In genomic region chr4:73692284-73692683, GRCh38 we compare ENCODE assay signal across 22 cellular contexts. TPM values are rescaled to one million over a fixed set of nuclear protein-coding genes. Genes with fewer than 3 reads are reported as not detected.
"Had no signal": no experiment of that assay in that cellular context is flagged by ENCODE, and none has a peak within 500 bp of the region (broad histone marks: within the 10 kb centered on the region; RNA-seq: fewer than 3 reads in every experiment).

No MANE protein-coding gene starts in this region.

- H3K4me3 ChIP-seq: colonic mucosa, lung, thyroid gland had no signal

- H3K9me3 Mint-ChIP-seq: activated T-helper 2 cell treated with anti-CD3 and anti-CD28 coated beads, Interferon-gamma antibody, Interleukin-2, Interleukin-4, amounts not matched to agents 10 μg/mL and 5 μg/mL and 100 μg/mL, durations not matched to agents 14 hours and 24 hours and 36 hours had no signal

- H3K27ac Mint-ChIP-seq: activated CD4-positive, alpha-beta T cell treated with anti-CD3 and anti-CD28 coated beads, Interleukin-2, amount 10 ng/mL, durations not matched to agents 7 days and 5 days; activated CD8-positive, alpha-beta T cell treated with anti-CD3 and anti-CD28 coated beads, Interleukin-2, amount 10 ng/mL, durations not matched to agents 7 days and 5 days; activated naive CD4-positive, alpha-beta T cell treated with anti-CD3 and anti-CD28 coated beads for 36 hours; activated T-cell treated with anti-CD3 and anti-CD28 coated beads, Interleukin-2, amount 50 U/mL, for 24 hours; activated T-helper 2 cell treated with anti-CD3 and anti-CD28 coated beads, Interferon-gamma antibody, Interleukin-2, Interleukin-4, amounts not matched to agents 10 μg/mL and 5 μg/mL and 100 μg/mL, durations not matched to agents 14 hours and 24 hours and 36 hours; brain; nephron had no signal

- H3K27me3 ChIP-seq: colonic mucosa, thyroid gland had no signal

- ATAC-seq: activated CD4-positive, CD25-positive, alpha-beta regulatory T cell treated with anti-CD3 and anti-CD28 coated beads, Interleukin-2, amount 50 U/mL, for 24 hours; activated CD8-positive, alpha-beta T cell treated with anti-CD3 and anti-CD28 coated beads, Interleukin-2, amount 10 ng/mL, durations not matched to agents 7 days and 5 days; left colon had no signal

- H3K36me3 Mint-ChIP-seq: brain had no signal

- H3K27me3 Mint-ChIP-seq: activated T-cell treated with anti-CD3 and anti-CD28 coated beads, Interleukin-2, amount 50 U/mL, for 24 hours; brain; central memory CD8-positive, alpha-beta T cell had no signal

- H3K4me1 Mint-ChIP-seq: activated CD4-positive, alpha-beta T cell treated with anti-CD3 and anti-CD28 coated beads, Interleukin-2, amount 10 ng/mL, durations not matched to agents 7 days and 5 days; brain; central memory CD8-positive, alpha-beta T cell; nephron had no signal

- H3K36me3 ChIP-seq: colonic mucosa, thyroid gland had no signal

- H3K4me3 Mint-ChIP-seq: activated CD4-positive, alpha-beta T cell treated with anti-CD3 and anti-CD28 coated beads, Interleukin-2, amount 10 ng/mL, durations not matched to agents 7 days and 5 days; activated CD8-positive, alpha-beta T cell treated with anti-CD3 and anti-CD28 coated beads, Interleukin-2, amount 10 ng/mL, durations not matched to agents 7 days and 5 days; activated naive CD4-positive, alpha-beta T cell treated with anti-CD3 and anti-CD28 coated beads for 36 hours; activated T-cell treated with anti-CD3 and anti-CD28 coated beads, Interleukin-2, amount 50 U/mL, for 24 hours; brain; central memory CD8-positive, alpha-beta T cell; nephron had no signal

- DNase-seq: activated CD4-positive, alpha-beta T cell treated with anti-CD3 and anti-CD28 coated beads, Interleukin-2, amount 10 ng/mL, durations not matched to agents 7 days and 5 days; activated CD8-positive, alpha-beta T cell treated with anti-CD3 and anti-CD28 coated beads, Interleukin-2, amount 10 ng/mL, durations not matched to agents 7 days and 5 days; activated naive CD4-positive, alpha-beta T cell treated with anti-CD3 and anti-CD28 coated beads for 36 hours; activated T-cell treated with anti-CD3 and anti-CD28 coated beads, Interleukin-2, amount 50 U/mL, for 24 hours; anterior cingulate cortex; colonic mucosa; left colon; midbrain; nucleus accumbens; posterior cingulate gyrus; retina; stimulated activated CD4-positive, alpha-beta T cell treated with anti-CD3 and anti-CD28 coated beads, Interleukin-12 subunit alpha, Interleukin-12 subunit beta, amount 100 ng/mL, for 4 hours; stimulated activated CD4-positive, alpha-beta T cell treated with anti-CD3 and anti-CD28 coated beads, Interleukin-1b, Interleukin-23, amount 100 ng/mL, for 48 hours; stimulated activated CD8-positive, alpha-beta memory T cell treated with anti-CD3 and anti-CD28 coated beads, Interleukin-4, amount 100 ng/mL, for 48 hours; stimulated activated naive CD4-positive, alpha-beta T cell treated with Interleukin-2 at 50 U/mL for 16 hours; thyroid gland had no signal

- H3K4me1 ChIP-seq: colonic mucosa had no signal

- H3K9me3 ChIP-seq: colonic mucosa, thyroid gland had no signal

- H3K27ac ChIP-seq: colonic mucosa, thyroid gland had no signal

RNA-seq across cellular contexts. Expression of gene CXCL8, which starts 48.1 kb away (rescaled TPM):
- total RNA-seq: activated CD8-positive, alpha-beta T cell treated with anti-CD3 and anti-CD28 coated beads, Interleukin-2, amount 10 ng/mL, durations not matched to agents 7 days and 5 days; activated naive CD4-positive, alpha-beta T cell treated with anti-CD3 and anti-CD28 coated beads for 36 hours had no signal
